In the genomic region with DNA sequence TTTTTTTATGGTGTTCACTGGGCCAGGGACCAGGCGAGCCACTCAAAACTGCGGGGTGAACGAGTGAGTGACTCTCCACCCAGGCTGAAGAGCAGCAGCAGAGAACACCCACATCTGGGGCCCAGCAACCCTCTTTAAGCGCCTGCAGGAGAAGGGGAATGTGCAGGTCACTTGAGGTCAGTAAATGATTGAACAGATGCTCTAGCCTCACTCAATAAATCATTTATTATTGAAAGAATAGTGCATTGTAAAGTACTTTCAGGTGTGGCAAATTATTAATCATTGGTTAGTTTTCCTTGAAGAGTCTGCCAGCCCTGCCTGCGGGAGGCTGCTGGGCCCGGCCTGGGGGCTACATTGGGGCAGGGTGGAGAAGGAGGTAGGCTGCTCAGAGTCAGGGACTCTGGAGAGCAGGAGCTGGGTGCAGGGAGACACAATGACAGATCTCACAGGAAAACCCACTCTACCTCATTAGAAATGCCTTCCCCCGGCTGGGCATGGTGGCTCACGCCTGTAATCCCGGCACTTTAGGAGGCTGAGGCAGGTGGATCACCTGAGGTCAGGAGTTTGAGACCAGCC, we compare ENCODE assay signal across 13 cellular contexts.
DNase-seq lines count a peak whose midpoint lies in the region; ATAC-seq lines count a peak whose summit lies in the region.
"Had no signal": no experiment of that assay in that cellular context is flagged by ENCODE, and none has a peak within 500 bp of the region (broad histone marks: within the 10 kb centered on the region; RNA-seq: fewer than 3 reads in every experiment).

No MANE protein-coding gene starts in this region.

- peak; percentile 32 for ATAC-seq in GM18867 (IDR thresholded peaks at IDR 0.05; ENCODE audit: unreplicated experiment)
- peak; percentile 38 for ATAC-seq in GM21529 (IDR thresholded peaks at IDR 0.05; ENCODE audit: unreplicated experiment)
- peak; percentile 61 for ATAC-seq in HG03196 (IDR thresholded peaks at IDR 0.05; ENCODE audit: unreplicated experiment)
- no peak for ATAC-seq in HG03045 (IDR thresholded peaks at IDR 0.05; ENCODE audit: unreplicated experiment)
- ATAC-seq: stimulated activated effector memory CD8-positive, alpha-beta T cell treated with anti-CD3 and anti-CD28 coated beads, Interleukin-12 subunit alpha, Interleukin-12 subunit beta, amount 100 ng/mL, for 72 hours had no signal

- DNase-seq in kidney glomerular epithelial cell (lab: John Stamatoyannopoulos, UW): peak; percentile 91
- no peak for DNase-seq in stimulated activated naive CD4-positive, alpha-beta T cell treated with Interleukin-2 at 50 U/mL for 16 hours (lab: John Stamatoyannopoulos, UW)
- no peak for DNase-seq in SW 1271 (lab: John Stamatoyannopoulos, UW)
- no peak for DNase-seq in NCI-H2107 treated with DMSO at 0.1 percent for 48 hours (lab: John Stamatoyannopoulos, UW; ENCODE audit: unreplicated experiment)
- DNase-seq: activated CD4-positive, alpha-beta memory T cell treated with anti-CD3 and anti-CD28 coated beads, Interleukin-2, amount 10 ng/mL, durations not matched to agents 7 days and 5 days; activated naive CD4-positive, alpha-beta T cell treated with Interleukin-2 at 50 U/mL for 16 hours; BE2C; NCI-H226 had no signal
